Comparison of ENCODE assay signal across 17 cellular contexts in genomic region chr13:28429096-28429495, GRCh38.
"Had no signal": no experiment of that assay in that cellular context is flagged by ENCODE, and none has a peak within 500 bp of the region (broad histone marks: within the 10 kb centered on the region; RNA-seq: fewer than 3 reads in every experiment).

No MANE protein-coding gene starts in this region.

- H3K4me3 Mint-ChIP-seq: activated CD8-positive, alpha-beta memory T cell treated with anti-CD3 and anti-CD28 coated beads, Interleukin-2, amount 10 ng/mL, durations not matched to agents 7 days and 5 days; activated naive CD8-positive, alpha-beta T cell treated with anti-CD3 and anti-CD28 coated beads for 36 hours had no signal

- H3K27ac Mint-ChIP-seq: activated CD8-positive, alpha-beta memory T cell treated with anti-CD3 and anti-CD28 coated beads, Interleukin-2, amount 10 ng/mL, durations not matched to agents 7 days and 5 days had no signal

- H3K9me3 ChIP-seq: thyroid gland had no signal

- H3K36me3 Mint-ChIP-seq: activated CD8-positive, alpha-beta memory T cell treated with anti-CD3 and anti-CD28 coated beads, Interleukin-2, amount 10 ng/mL, durations not matched to agents 7 days and 5 days; activated naive CD8-positive, alpha-beta T cell treated with anti-CD3 and anti-CD28 coated beads for 36 hours had no signal

- H3K4me1 Mint-ChIP-seq: activated CD8-positive, alpha-beta memory T cell treated with anti-CD3 and anti-CD28 coated beads, Interleukin-2, amount 10 ng/mL, durations not matched to agents 7 days and 5 days had no signal

- ATAC-seq: activated CD8-positive, alpha-beta memory T cell treated with anti-CD3 and anti-CD28 coated beads, Interleukin-2, amount 10 ng/mL, durations not matched to agents 7 days and 5 days; activated T-cell treated with anti-CD3 and anti-CD28 coated beads, Interleukin-2, amount 50 U/mL, for 4 hours; esophagus mucosa; left cardiac atrium had no signal

- H3K27me3 ChIP-seq: thyroid gland had no signal

- H3K27me3 Mint-ChIP-seq: activated naive CD8-positive, alpha-beta T cell treated with anti-CD3 and anti-CD28 coated beads for 36 hours had no signal

- H3K27ac ChIP-seq: thyroid gland had no signal

- H3K36me3 ChIP-seq: thyroid gland had no signal

- FAIRE-seq: urothelium cell line had no signal

- H3K4me1 ChIP-seq: thyroid gland had no signal

- H3K4me3 ChIP-seq: lung, thyroid gland had no signal

- DNase-seq: activated CD4-positive, alpha-beta T cell treated with anti-CD3 and anti-CD28 coated beads, Interleukin-2, amount 50 U/mL, for 4 hours; activated CD4-positive, CD25-positive, alpha-beta regulatory T cell treated with anti-CD3 and anti-CD28 coated beads, Interleukin-2, amount 50 U/mL, for 72 hours; activated CD8-positive, alpha-beta memory T cell treated with anti-CD3 and anti-CD28 coated beads, Interleukin-2, amount 10 ng/mL, durations not matched to agents 7 days and 5 days; activated gamma-delta T cell treated with Interleukin-2 at 50 U/mL for 16 hours; activated naive CD8-positive, alpha-beta T cell treated with anti-CD3 and anti-CD28 coated beads for 36 hours; activated T-cell treated with anti-CD3 and anti-CD28 coated beads, Interleukin-2, amount 50 U/mL, for 4 hours; anterior cingulate cortex; dermis blood vessel endothelial cell; hypothalamus; left cardiac atrium; midbrain; retina; stimulated activated CD4-positive, alpha-beta T cell treated with anti-CD3 and anti-CD28 coated beads, Interleukin-4, amount 100 ng/mL, for 4 hours; thyroid gland had no signal

- H3K9me3 Mint-ChIP-seq: activated naive CD8-positive, alpha-beta T cell treated with anti-CD3 and anti-CD28 coated beads for 36 hours; activated T-cell treated with anti-CD3 and anti-CD28 coated beads, Interleukin-2, amount 50 U/mL, for 4 hours had no signal
